8 cellular contexts compared by ENCODE assay signal in genomic region chr5:154190652-154191304, GRCh38. TPM values are rescaled to one million over a fixed set of nuclear protein-coding genes. Genes with fewer than 3 reads are reported as not detected.
A peak's percentile ranks its signal among the peaks of the same experiment; 100 is the strongest.
DNase-seq lines count a peak whose midpoint lies in the region; ATAC-seq and TF ChIP-seq lines count a peak whose summit lies in the region.

Gene GALNT10 (plus strand): TSS chr5:154190733. CDS start chr5:154190867, 134 bp downstream.

- peak within 1 kb of the TSS; percentile 70 to 89 (median 86) for H3K4me3 ChIP-seq in breast epithelium
- H3K4me3 ChIP-seq in iPS-18c (ENCODE audit: insufficient read depth, low read depth, low read length) = peak within 1 kb of the TSS; percentile 76
- H3K4me3 ChIP-seq in sigmoid colon = peak within 1 kb of the TSS; percentile 71 to 96 (median 82)

- H3K9me3 ChIP-seq in breast epithelium (no peaks in the 10 kb centered on the region), iPS-18c (ENCODE audit: control insufficient read depth, insufficient read depth, low read length) (peaks cover 4% of the 10 kb centered on the region), sigmoid colon (no peaks in the 10 kb centered on the region)

- H3K4me1 ChIP-seq in breast epithelium (peaks cover 0 to 12% of the 10 kb centered on the region in 2 donors), sigmoid colon (peaks cover 0 to 53% (median 42%) of the 10 kb centered on the region in 4 donors)

- DNase-seq in DMS153 (lab: John Stamatoyannopoulos, UW) = peak; percentile 4
- DNase-seq in DMS153 treated with DMSO at 0.1 percent for 48 hours (lab: John Stamatoyannopoulos, UW; ENCODE audit: unreplicated experiment) = no peak
- DNase-seq in SKM-1 treated with dmso at 0.1 percent for 144 hours (lab: John Stamatoyannopoulos, UW; ENCODE audit: unreplicated experiment) = peak; percentile 66
- peak in 1 of 2 donors; percentile 55 for DNase-seq in breast epithelium (ENCODE audit: low spot score in 2 of 2)
- peak; percentile 77 for DNase-seq in sigmoid colon

- TF ChIP-seq EP300 in sigmoid colon (IDR thresholded peaks at IDR 0.05) = no peak

- TF ChIP-seq CTCF in breast epithelium (IDR thresholded peaks at IDR 0.05) = peak in 1 of 3 donors; percentile 43
- TF ChIP-seq CTCF in sigmoid colon (IDR thresholded peaks at IDR 0.05) = no peak

- H3K27me3 ChIP-seq in breast epithelium (no peaks in the 10 kb centered on the region), sigmoid colon (no peaks in the 10 kb centered on the region)

- ATAC-seq in GM19468 (IDR thresholded peaks at IDR 0.05; ENCODE audit: extremely low read depth, unreplicated experiment) (peak; percentile 67), HG03565 (IDR thresholded peaks at IDR 0.05; ENCODE audit: unreplicated experiment) (peak; percentile 60)

- TF ChIP-seq POLR2A in breast epithelium (IDR thresholded peaks at IDR 0.05) (no peak), sigmoid colon (IDR thresholded peaks at IDR 0.05) (no peak)

- H3K36me3 ChIP-seq in breast epithelium (no peaks in the 10 kb centered on the region), sigmoid colon (peaks cover 0 to 7% (median 0%) of the 10 kb centered on the region in 4 donors)

- peak within 1 kb of the TSS; percentile 74 to 93 for H3K27ac ChIP-seq in breast epithelium
- H3K27ac ChIP-seq in sigmoid colon = peak within 1 kb of the TSS; percentile 76 to 89 (median 83)

- intact Hi-C loops in breast epithelium (cut with DNase I; ENCODE audit: low total_unique reads) (loop anchor here (10.0 kb wide), 1 partner anchor 204 kb away; no protein-coding TSS in a partner anchor), sigmoid colon (cut with DNase I) (loop anchor here (1.0 kb wide), 1 partner anchor 214 kb away; no protein-coding TSS in a partner anchor)

- WGBS in sigmoid colon, 2 donors = 1 to 2% methylated on average over 72 of the region's 72 CpGs

RNA-seq across cellular contexts. Expression of gene GALNT10, which starts in this region (rescaled TPM):
- total RNA-seq in breast epithelium (10 to 100 TPM; 32.8 to 67.2 (median 34.1) TPM), sigmoid colon (10 to 100 TPM; 24.3 to 41.7 (median 37.2) TPM)
- polyA plus RNA-seq in sigmoid colon = 10 to 100 TPM in 1 of 3 donors, 1 to 10 TPM in 2; 6.0 to 21.2 (median 7.2) TPM
